8 cellular contexts compared by ENCODE assay signal in the genomic region with DNA sequence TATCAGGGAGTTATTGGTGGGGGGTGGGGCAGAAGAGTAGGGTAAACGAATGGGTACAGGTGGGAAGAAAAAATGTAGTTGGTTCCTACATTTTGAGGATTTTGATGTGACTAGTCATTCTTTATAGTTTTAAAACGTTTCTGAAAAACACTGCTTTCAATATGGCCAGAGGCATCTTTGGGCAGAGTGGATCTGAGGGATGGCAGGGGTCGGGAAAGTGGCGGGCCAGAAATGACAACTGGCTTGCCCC. TPM values are rescaled to one million over a fixed set of nuclear protein-coding genes. Genes with fewer than 3 reads are reported as not detected.
DNase-seq lines count a peak whose midpoint lies in the region; ATAC-seq, FAIRE-seq and TF ChIP-seq lines count a peak whose summit lies in the region.

No MANE protein-coding gene starts in this region.

- peak overlapping the region; percentile 96 for H2AFZ ChIP-seq in HepG2 (ENCODE audit: low read length)

- TF ChIP-seq POLR2A in adrenal gland (IDR thresholded peaks at IDR 0.05): no peak
- no peak for TF ChIP-seq POLR2A in HepG2 (IDR thresholded peaks at IDR 0.05; ENCODE audit: insufficient read depth in 1 of 2, low read depth in 2 of 2, low read length in 2 of 2)

- no peak for TF ChIP-seq EP300 in HepG2 (IDR thresholded peaks at IDR 0.05; ENCODE audit: low read depth in 2 of 2, low read length in 2 of 2)
- TF ChIP-seq EP300 in HepG2 (CRISPR knock-in tag; IDR thresholded peaks at IDR 0.05; ENCODE audit: borderline replicate concordance): no peak

- H3K27me3 Mint-ChIP-seq in activated CD8-positive, alpha-beta memory T cell treated with anti-CD3 and anti-CD28 coated beads, Interleukin-2, amount 10 ng/mL, durations not matched to agents 7 days and 5 days: no peaks in the 10 kb centered on the region

- DNase-seq in activated CD8-positive, alpha-beta memory T cell treated with anti-CD3 and anti-CD28 coated beads, Interleukin-2, amount 10 ng/mL, durations not matched to agents 7 days and 5 days: peak; percentile 44
- DNase-seq in activated CD8-positive, alpha-beta memory T cell treated with anti-CD3 and anti-CD28 coated beads, Interleukin-2, amount 50 U/mL, for 48 hours: no peak
- DNase-seq in adrenal gland: no peak
- DNase-seq in HepG2 (ENCODE audit: low spot score): no peak
- no peak for DNase-seq in NCI-H1694 treated with DMSO at 0.1 percent for 48 hours (lab: John Stamatoyannopoulos, UW)
- no peak for DNase-seq in stimulated activated CD4-positive, alpha-beta T cell treated with anti-CD3 and anti-CD28 coated beads, Interleukin-4, amount 100 ng/mL, for 1 hour
- DNase-seq in stimulated activated naive CD4-positive, alpha-beta T cell (lab: John Stamatoyannopoulos, UW): no peak

- peaks cover 50% of the 10 kb centered on the region for H3K4me1 Mint-ChIP-seq in activated CD8-positive, alpha-beta memory T cell treated with anti-CD3 and anti-CD28 coated beads, Interleukin-2, amount 10 ng/mL, durations not matched to agents 7 days and 5 days

- H3K27ac ChIP-seq in adrenal gland (peak overlapping the region; percentile 79 to 92 (median 86)), HepG2 (ENCODE audit: extremely low read length, insufficient read depth, low read length) (peak overlapping the region; percentile 65), thymus (ENCODE audit: low read depth) (peak overlapping the region; percentile 97)

- H3K9me3 ChIP-seq in adrenal gland (replicated peaks in 1 of 3): no peaks in the 10 kb centered on the region
- no peaks in the 10 kb centered on the region for H3K9me3 ChIP-seq in HepG2 (ENCODE audit: low read length)
- no peaks in the 10 kb centered on the region for H3K9me3 ChIP-seq in thymus (ENCODE audit: control insufficient read depth)

- peak overlapping the region; percentile 81 for H3K4me3 Mint-ChIP-seq in activated CD8-positive, alpha-beta memory T cell treated with anti-CD3 and anti-CD28 coated beads, Interleukin-2, amount 10 ng/mL, durations not matched to agents 7 days and 5 days

- no peaks in the 10 kb centered on the region for H4K20me1 ChIP-seq in HepG2 (ENCODE audit: insufficient read depth, low read length)

- POLR2A ChIA-PET in HepG2 (lab: Yijun Ruan, JAX): interaction anchor here (0.7 to 1.3 kb wide), 6 partner anchors 12 to 168 kb away, joined by 3 to 13 read pairs (median 4); partner anchors contain the start of genes CTDSP2, EEF1AKMT3 and METTL1

- H3K4me1 ChIP-seq in adrenal gland (replicated peaks in 1 of 2): peaks cover 4 to 16% of the 10 kb centered on the region in 2 donors
- peaks cover 40% of the 10 kb centered on the region for H3K4me1 ChIP-seq in HepG2 (ENCODE audit: insufficient read depth, low read length)
- H3K4me1 ChIP-seq in thymus (ENCODE audit: control insufficient read depth, insufficient read depth, low read length): peaks cover 21% of the 10 kb centered on the region

- TF ChIP-seq CTCF in adrenal gland (IDR thresholded peaks at IDR 0.05) (no peak), HepG2 (CRISPR knock-in tag; IDR thresholded peaks at IDR 0.05) (no peak)

- TSS peak; percentile 66 for BruUV-seq in HepG2 (replicated peaks; lab: Mats Ljungman, UMichigan)

- H3K9me3 Mint-ChIP-seq in activated CD8-positive, alpha-beta memory T cell treated with anti-CD3 and anti-CD28 coated beads, Interleukin-2, amount 10 ng/mL, durations not matched to agents 7 days and 5 days (ENCODE audit: low read depth): no peaks in the 10 kb centered on the region

- CTCF ChIA-PET in activated CD8-positive, alpha-beta memory T cell treated with anti-CD3 and anti-CD28 coated beads, Interleukin-2, amount 10 ng/mL, durations not matched to agents 7 days and 5 days (lab: Charles Lee): interaction anchor here (0.9 to 1.6 kb wide), 3 partner anchors 42 to 139 kb away, joined by 3 to 5 read pairs (median 3); no protein-coding TSS in a partner anchor
- CTCF ChIA-PET in HepG2 (lab: Yijun Ruan, JAX; ENCODE audit: low intra/inter-chr PET ratio, low total read pairs): no interaction called here

- H3K79me2 ChIP-seq in HepG2 (ENCODE audit: insufficient read depth, low read length): no peaks in the 10 kb centered on the region

- whole genome bisulfite sequencing in adrenal gland, 4 donors: 1 to 9% (median 7%) methylated on average over 4 of the region's 4 CpGs
- 2% methylated on average over 4 of the region's 4 CpGs for WGBS in HepG2 (ENCODE audit: low lambda C conversion rate)
- 11% methylated on average over 4 of the region's 4 CpGs for WGBS in thymus

- in situ Hi-C loops in HepG2 (cut with HindIII; ENCODE audit: extremely low pct_ligation_motif_present, low pct_unique_long_range_greater_than_20kb): no loop called here

- H3K36me3 ChIP-seq in adrenal gland (replicated peaks in 1 of 2) (no peaks in the 10 kb centered on the region), HepG2 (replicated peaks in 1 of 2; ENCODE audit: control insufficient read depth in 1 of 2, insufficient read depth in 2 of 2, low read length in 2 of 2) (no peaks in the 10 kb centered on the region), thymus (ENCODE audit: control insufficient read depth, insufficient read depth) (no peaks in the 10 kb centered on the region)

- peak overlapping the region; percentile 66 for H3K9ac ChIP-seq in HepG2 (ENCODE audit: insufficient read depth, low read depth, low read length)

- no peaks in the 10 kb centered on the region for H3K27me3 ChIP-seq in adrenal gland
- no peaks in the 10 kb centered on the region for H3K27me3 ChIP-seq in HepG2 (ENCODE audit: control insufficient read depth in 1 of 2, insufficient read depth in 2 of 2, low read length in 2 of 2)
- no peaks in the 10 kb centered on the region for H3K27me3 ChIP-seq in thymus (ENCODE audit: control insufficient read depth, insufficient read depth)

- no peak for FAIRE-seq in HepG2 (lab: Jason Lieb, UNC)

- H3K36me3 Mint-ChIP-seq in activated CD8-positive, alpha-beta memory T cell treated with anti-CD3 and anti-CD28 coated beads, Interleukin-2, amount 10 ng/mL, durations not matched to agents 7 days and 5 days: peaks cover 9% of the 10 kb centered on the region

- peak overlapping the region; percentile 100 for H3K27ac Mint-ChIP-seq in activated CD8-positive, alpha-beta memory T cell treated with anti-CD3 and anti-CD28 coated beads, Interleukin-2, amount 10 ng/mL, durations not matched to agents 7 days and 5 days

- peak overlapping the region; percentile 96 for H3K4me2 ChIP-seq in HepG2 (ENCODE audit: low read depth, low read length)

- intact Hi-C loops in adrenal gland (cut with DNase I) (no loop called here), HepG2 (cut with micrococcal nuclease; ENCODE audit: unreplicated experiment) (no loop called here)

- no peak for ATAC-seq in activated CD8-positive, alpha-beta memory T cell treated with anti-CD3 and anti-CD28 coated beads, Interleukin-2, amount 10 ng/mL, durations not matched to agents 7 days and 5 days
- no peak for ATAC-seq in HepG2

- H3K4me3 ChIP-seq in adrenal gland (peak overlapping the region in 2 of 4 donors; percentile 59 to 63), HepG2 (replicated peaks in 1 of 3; ENCODE audit: insufficient read depth in 1 of 3, low read depth in 2 of 3, low read length in 3 of 3) (peak overlapping the region; percentile 66 to 96 (median 81)), thymus (ENCODE audit: low read length) (peak overlapping the region; percentile 79)

- no peak for TF ChIP-seq RAD21 in HepG2 (CRISPR knock-in tag; IDR thresholded peaks at IDR 0.05)

TF ChIP-seq in HepG2, 621 proteins besides CTCF, POLR2A, EP300 and RAD21 (continues in another document):
- no peak for TF ChIP-seq ZNF160 (CRISPR knock-in tag; IDR thresholded peaks at IDR 0.05)
- TF ChIP-seq, protein P1, sequence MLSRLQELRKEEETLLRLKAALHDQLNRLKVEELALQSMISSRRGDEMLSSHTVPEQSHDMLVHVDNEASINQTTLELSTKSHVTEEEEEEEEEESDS (CRISPR knock-in tag; IDR thresholded peaks at IDR 0.05; ENCODE audit: borderline replicate concordance): no peak
- TF ChIP-seq HMG20A (CRISPR knock-in tag; IDR thresholded peaks at IDR 0.05; ENCODE audit: borderline replicate concordance): 0 out of 2 replicates have a peak, but pooled peaks have one; percentile 16
- TF ChIP-seq SAP130 (CRISPR knock-in tag; IDR thresholded peaks at IDR 0.05; ENCODE audit: low read depth): no peak
- no peak for TF ChIP-seq ZNF781 (CRISPR knock-in tag; IDR thresholded peaks at IDR 0.05; ENCODE audit: borderline replicate concordance, not compliant biosample characterization)
- no peak for TF ChIP-seq PAX8 (CRISPR knock-in tag; IDR thresholded peaks at IDR 0.05; ENCODE audit: borderline replicate concordance)

RNA-seq across cellular contexts. Expression of gene ATP23, which starts 0.5 kb away (rescaled TPM):
- total RNA-seq in activated CD8-positive, alpha-beta memory T cell treated with anti-CD3 and anti-CD28 coated beads, Interleukin-2, amount 10 ng/mL, durations not matched to agents 7 days and 5 days: 10 to 100 TPM; 14.8 to 21.0 TPM
- total RNA-seq in adrenal gland: 10 to 100 TPM in 3 of 8 donors, 1 to 10 TPM in 5; 4.2 to 20.0 (median 6.7) TPM
- polyA plus RNA-seq in adrenal gland: 10 to 100 TPM in 1 of 3 donors, 1 to 10 TPM in 2; 6.6 to 12.1 (median 8.4) TPM
- total RNA-seq in HepG2 (2016; rRNA removed; fragmentation: Illumina TruSeq; extraction: Trizol): 12.1 and 13.1 TPM in 2 replicates
- total RNA-seq in HepG2 (2016; cell fraction: cytosol; rRNA removed; fragmentation: Illumina TruSeq; extraction: Trizol; ENCODE audit: low read depth): 24.3 and 27.9 TPM in 2 replicates
- 14.7 and 15.5 TPM in 2 replicates for total RNA-seq in HepG2 (2016; cell fraction: insoluble cytoplasmic fraction; rRNA removed; fragmentation: Illumina TruSeq; extraction: Trizol)
- 27.9 and 34.5 TPM in 2 replicates for total RNA-seq in HepG2 (2016; cell fraction: membrane; rRNA removed; fragmentation: Illumina TruSeq; extraction: Trizol)
- 3.4 and 6.2 TPM in 2 replicates for total RNA-seq in HepG2 (2016; cell fraction: nucleus; rRNA removed; fragmentation: Illumina TruSeq; extraction: Trizol)
- polyA plus RNA-seq in HepG2 (2011; rRNA removed): 11.4 and 14.7 TPM in 2 replicates
- polyA plus RNA-seq in HepG2 (2011; cell fraction: cytosol; rRNA removed): 11.9 and 15.5 TPM in 2 replicates
- polyA plus RNA-seq in HepG2 (2011; cell fraction: nucleus; rRNA removed): 5.3 and 6.3 TPM in 2 replicates
- 4.8 and 9.6 TPM in 2 replicates for polyA plus RNA-seq in HepG2 (2012)
- polyA plus RNA-seq in HepG2 (2016; cell fraction: cytosol; fragmentation: Illumina TruSeq; extraction: Trizol; ENCODE audit: low read depth): 34.8 and 37.5 TPM in 2 replicates
- polyA plus RNA-seq in HepG2 (2016; cell fraction: insoluble cytoplasmic fraction; fragmentation: Illumina TruSeq; extraction: Trizol; ENCODE audit: low read depth): 12.6 and 13.2 TPM in 2 replicates
- polyA plus RNA-seq in HepG2 (2016; cell fraction: membrane; fragmentation: Illumina TruSeq; extraction: Trizol; ENCODE audit: low read depth): 23.8 and 26.9 TPM in 2 replicates
- 8.7 and 11.7 TPM in 2 replicates for polyA plus RNA-seq in HepG2 (2016; cell fraction: nucleus; fragmentation: Illumina TruSeq; extraction: Trizol; ENCODE audit: insufficient read depth, low read depth)
- 5.1 and 5.7 TPM in 2 replicates for polyA minus RNA-seq in HepG2 (2011; rRNA and poly(A)+ RNA removed; ENCODE audit: low replicate concordance)
- polyA minus RNA-seq in HepG2 (2011; cell fraction: cytosol; rRNA and poly(A)+ RNA removed): 6.1 and 7.6 TPM in 2 replicates
- polyA minus RNA-seq in HepG2 (2011; cell fraction: nucleus; rRNA and poly(A)+ RNA removed): 1.4 and 3.5 TPM in 2 replicates
- polyA plus RNA-seq in thymus: 15.6 TPM
